30 cellular contexts compared by ENCODE assay signal in genomic region chr16:17972460-17972943, GRCh38.
DNase-seq lines count a peak whose midpoint lies in the region; ATAC-seq and TF ChIP-seq lines count a peak whose summit lies in the region.
"Had no signal": no experiment of that assay in that cellular context is flagged by ENCODE, and none has a peak within 500 bp of the region (broad histone marks: within the 10 kb centered on the region; RNA-seq: fewer than 3 reads in every experiment).

No MANE protein-coding gene starts in this region.

- no peak for TF ChIP-seq POLR2A in gastroesophageal sphincter (IDR thresholded peaks at IDR 0.05)

- DNase-seq in Right ventricle myocardium superior (peak; percentile 49), heart right ventricle (no peak), retina (peak; percentile 60), EL (no peak), posterior cingulate gyrus (no peak), pons (ENCODE audit: low spot score) (no peak), NCI-H1105 treated with DMSO at 0.1 percent for 48 hours (lab: John Stamatoyannopoulos, UW) (no peak)
- DNase-seq: activated CD4-positive, alpha-beta T cell treated with anti-CD3 and anti-CD28 coated beads, Interleukin-2, amount 50 U/mL, for 48 hours; activated naive CD4-positive, alpha-beta T cell; activated naive CD8-positive, alpha-beta T cell treated with anti-CD3 and anti-CD28 coated beads, Interleukin-2, amount 50 U/mL, for 24 hours; activated T-cell treated with anti-CD3 and anti-CD28 coated beads, Interleukin-2, amount 50 U/mL, for 72 hours; AML-193; caudate nucleus; CD4-positive, alpha-beta T cell; effector CD8-positive, alpha-beta T cell; erythroblast; head of caudate nucleus; kidney glomerular epithelial cell; MG63; mucosa of descending colon; natural killer cell; NCI-H2029; NCI-H526; RPMI8226; stimulated activated naive B cell treated with anti-CD40 and anti-IgM and Interleukin-4, amounts not matched to agents 10 μg/mL and 1 μg/mL and 100 μg/mL, for 72 hours had no signal

- H3K4me3 ChIP-seq in heart right ventricle (no peak overlapping the region), gastroesophageal sphincter (no peak overlapping the region)
- H3K4me3 ChIP-seq: coronary artery, MG63, mucosa of descending colon, SJSA1, skin epidermis had no signal

- no peak for TF ChIP-seq EP300 in gastroesophageal sphincter (IDR thresholded peaks at IDR 0.05)

- H3K36me3 ChIP-seq in heart right ventricle (no peaks in the 10 kb centered on the region), gastroesophageal sphincter (no peaks in the 10 kb centered on the region)
- H3K36me3 ChIP-seq: MG63, SJSA1 had no signal

- H3K9me3 ChIP-seq in heart right ventricle (peaks cover 0 to 6% (median 0%) of the 10 kb centered on the region in 11 donors), gastroesophageal sphincter (no peaks in the 10 kb centered on the region)
- H3K9me3 ChIP-seq: MG63, mucosa of descending colon, SJSA1 had no signal

- WGBS in heart right ventricle, 2 donors, result 41 to 46% methylated on average over 15 of the region's 15 CpGs
- 44% methylated on average over 6 of the region's 15 CpGs; no CpG with 5 or more reads in 1 of the 2 donors for WGBS in gastroesophageal sphincter (ENCODE audit: low coverage in 1 of 2), 2 donors

- no peak for TF ChIP-seq CTCF in heart right ventricle (IDR thresholded peaks at IDR 0.05)
- TF ChIP-seq CTCF in gastroesophageal sphincter (IDR thresholded peaks at IDR 0.05), result no peak

- intact Hi-C loops in Right ventricle myocardium superior (cut with DNase I) (no loop called here), heart right ventricle (cut with DNase I) (no loop called here), posterior cingulate gyrus (cut with DNase I) (no loop called here)

- H3K4me1 ChIP-seq in heart right ventricle (no peaks in the 10 kb centered on the region), gastroesophageal sphincter (no peaks in the 10 kb centered on the region)
- H3K4me1 ChIP-seq: SJSA1 had no signal

- H3K27ac ChIP-seq in heart right ventricle (no peak overlapping the region), gastroesophageal sphincter (peak overlapping the region in 2 of 4 donors; percentile 3 to 60)
- H3K27ac ChIP-seq: KMS-11, SJSA1 had no signal

- no peak for ATAC-seq in Right ventricle myocardium superior (ENCODE audit: poor library complexity)
- no peak for ATAC-seq in heart right ventricle
- ATAC-seq in gastroesophageal sphincter, result peak; percentile 60
- ATAC-seq: activated naive CD8-positive, alpha-beta T cell treated with anti-CD3 and anti-CD28 coated beads, Interleukin-2, amount 50 U/mL, for 24 hours; activated T-cell treated with anti-CD3 and anti-CD28 coated beads, Interleukin-2, amount 50 U/mL, for 72 hours; mucosa of descending colon; stimulated activated naive B cell treated with anti-CD40 and anti-IgM and Interleukin-4, amounts not matched to agents 10 μg/mL and 1 μg/mL and 100 μg/mL, for 72 hours had no signal

- H3K27me3 ChIP-seq in heart right ventricle (peaks cover 0 to 17% (median 0%) of the 10 kb centered on the region in 7 donors), gastroesophageal sphincter (peaks cover 18% of the 10 kb centered on the region)
- H3K27me3 ChIP-seq: SJSA1 had no signal

Comparison
In these comparisons a context has a peak if more than half of its experiments do, and no peak if none do; other contexts are left out.
1. DNase-seq: peak in Right ventricle myocardium superior (single experiment) and retina (single experiment); none in heart right ventricle (0 of 2), EL (single experiment), posterior cingulate gyrus (0 of 10), pons (single experiment) and NCI-H1105 treated with DMSO at 0.1 percent for 48 hours (single experiment).